ENCODE assay signal across 34 cellular contexts in the genomic region with DNA sequence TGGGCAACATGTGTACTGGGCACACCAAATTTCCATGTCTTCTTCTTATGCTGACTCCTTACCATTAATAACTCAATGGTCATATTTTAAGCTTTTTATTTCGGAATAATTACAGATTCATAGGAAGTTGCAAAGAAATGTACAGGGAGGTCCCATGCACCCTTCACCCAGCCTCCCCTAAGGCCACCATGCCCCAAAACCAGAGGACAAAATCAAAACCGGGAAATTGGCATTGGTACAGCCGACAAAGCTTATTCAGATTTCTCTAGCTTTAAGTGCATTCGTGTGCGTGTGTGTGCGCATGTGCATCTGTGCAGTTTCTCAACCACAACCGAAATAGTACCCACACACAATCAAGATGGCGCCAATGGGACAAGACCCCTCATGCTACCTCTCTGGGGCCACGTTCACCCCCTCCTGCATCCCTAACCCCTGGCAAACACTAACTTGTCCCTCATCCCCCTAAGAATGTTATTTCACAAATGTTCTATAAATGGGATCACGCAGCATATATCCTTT. TPM values are rescaled to one million over a fixed set of nuclear protein-coding genes. Genes with fewer than 3 reads are reported as not detected.
"Had no signal": no experiment of that assay in that cellular context is flagged by ENCODE, and none has a peak within 500 bp of the region (broad histone marks: within the 10 kb centered on the region; RNA-seq: fewer than 3 reads in every experiment).

No MANE protein-coding gene starts in this region.

- H3K4me3 Mint-ChIP-seq: activated B cell treated with CpG ODN at 0.5 μM for 24 hours; activated CD8-positive, alpha-beta T cell treated with anti-CD3 and anti-CD28 coated beads for 36 hours; activated naive CD8-positive, alpha-beta T cell treated with anti-CD3 and anti-CD28 coated beads for 36 hours; activated T-cell treated with anti-CD3 and anti-CD28 coated beads, Interleukin-2, amount 50 U/mL, for 4 hours; activated T-helper 17 cell treated with anti-CD3 and anti-CD28 coated beads, Interleukin-2, amount 50 U/mL, for 72 hours; brain; effector memory CD8-positive, alpha-beta T cell; T-helper 1 cell treated with Interleukin-12 subunit alpha and Interleukin-12 subunit beta and Interleukin-4 antibody, amounts not matched to agents 30 μg/mL and 1 μg/mL, for 36 hours; T-helper 2 cell treated with Interferon-gamma antibody and Interleukin-4, amounts not matched to agents 5 μg/mL and 100 μg/mL, for 36 hours had no signal

- H3K27me3 Mint-ChIP-seq: activated CD8-positive, alpha-beta T cell treated with anti-CD3 and anti-CD28 coated beads for 36 hours; activated naive CD8-positive, alpha-beta T cell treated with anti-CD3 and anti-CD28 coated beads for 36 hours; activated T-helper 17 cell treated with anti-CD3 and anti-CD28 coated beads, Interleukin-2, amount 50 U/mL, for 72 hours; effector memory CD8-positive, alpha-beta T cell had no signal

- H3K9me3 Mint-ChIP-seq: activated B cell treated with CpG ODN at 0.5 μM for 24 hours; activated CD8-positive, alpha-beta T cell treated with anti-CD3 and anti-CD28 coated beads for 36 hours; activated naive CD8-positive, alpha-beta T cell treated with anti-CD3 and anti-CD28 coated beads for 36 hours; activated T-cell treated with anti-CD3 and anti-CD28 coated beads, Interleukin-2, amount 50 U/mL, for 4 hours; activated T-helper 17 cell treated with anti-CD3 and anti-CD28 coated beads, Interleukin-2, amount 50 U/mL, for 72 hours; T-helper 1 cell treated with Interleukin-12 subunit alpha and Interleukin-12 subunit beta and Interleukin-4 antibody, amounts not matched to agents 30 μg/mL and 1 μg/mL, for 36 hours; T-helper 2 cell treated with Interferon-gamma antibody and Interleukin-4, amounts not matched to agents 5 μg/mL and 100 μg/mL, for 36 hours had no signal

- H3K36me3 ChIP-seq: ascending aorta, breast epithelium, cardiac muscle cell, esophagus muscularis mucosa, gastrocnemius medialis, heart left ventricle, WERI-Rb-1 had no signal

- DNase-seq: activated B cell treated with CpG ODN at 0.5 μM for 24 hours; activated CD4-positive, alpha-beta T cell treated with anti-CD3 and anti-CD28 coated beads for 48 hours; activated CD4-positive, alpha-beta T cell treated with anti-CD3 and anti-CD28 coated beads, Interleukin-2, amount 50 U/mL, for 1 hour; activated CD4-positive, alpha-beta T cell treated with anti-CD3 and anti-CD28 coated beads, Interleukin-2, amount 50 U/mL, for 48 hours; activated CD8-positive, alpha-beta memory T cell treated with anti-CD3 and anti-CD28 coated beads for 24 hours; activated CD8-positive, alpha-beta T cell treated with anti-CD3 and anti-CD28 coated beads for 36 hours; activated effector memory CD4-positive, alpha-beta T cell treated with Interleukin-2 at 50 U/mL for 16 hours; activated gamma-delta T cell treated with Interleukin-2 at 50 U/mL for 16 hours; activated naive CD4-positive, alpha-beta T cell treated with anti-CD3 and anti-CD28 coated beads, Interleukin-2, amount 50 U/mL, for 16 hours; activated naive CD4-positive, alpha-beta T cell treated with Interleukin-2 at 50 U/mL for 16 hours; activated naive CD8-positive, alpha-beta T cell treated with anti-CD3 and anti-CD28 coated beads for 36 hours; activated T-cell treated with anti-CD3 and anti-CD28 coated beads, Interleukin-2, amount 50 U/mL, for 4 hours; central memory CD4-positive, alpha-beta T cell; cerebellar nuclear complex; dermis blood vessel endothelial cell; effector CD4-positive, alpha-beta T cell; effector memory CD8-positive, alpha-beta T cell; erythroblast; foreskin keratinocyte; gastrocnemius medialis; glutamatergic neuron; heart left ventricle; T1000; WERI-Rb-1 had no signal

- H3K4me3 ChIP-seq: ascending aorta, breast epithelium, cardiac muscle cell, coronary artery, esophagus muscularis mucosa, gastrocnemius medialis, heart left ventricle had no signal

- H3K27me3 ChIP-seq: ascending aorta, breast epithelium, esophagus muscularis mucosa, foreskin keratinocyte, gastrocnemius medialis had no signal

- H3K36me3 Mint-ChIP-seq: brain had no signal

- ATAC-seq: activated CD4-positive, CD25-positive, alpha-beta regulatory T cell treated with anti-CD3 and anti-CD28 coated beads, Interleukin-2, amount 50 U/mL, for 24 hours; activated CD8-positive, alpha-beta T cell treated with anti-CD3 and anti-CD28 coated beads for 36 hours; activated T-cell treated with anti-CD3 and anti-CD28 coated beads, Interleukin-2, amount 50 U/mL, for 4 hours; activated T-helper 17 cell treated with anti-CD3 and anti-CD28 coated beads, Interleukin-2, amount 50 U/mL, for 72 hours; effector memory CD8-positive, alpha-beta T cell; foreskin keratinocyte; gastrocnemius medialis; heart left ventricle had no signal

- H3K27ac Mint-ChIP-seq: activated B cell treated with CpG ODN at 0.5 μM for 24 hours; activated CD8-positive, alpha-beta T cell treated with anti-CD3 and anti-CD28 coated beads for 36 hours; activated T-helper 17 cell treated with anti-CD3 and anti-CD28 coated beads, Interleukin-2, amount 50 U/mL, for 72 hours; brain; effector memory CD8-positive, alpha-beta T cell; T-helper 1 cell treated with Interleukin-12 subunit alpha and Interleukin-12 subunit beta and Interleukin-4 antibody, amounts not matched to agents 30 μg/mL and 1 μg/mL, for 36 hours; T-helper 2 cell treated with Interferon-gamma antibody and Interleukin-4, amounts not matched to agents 5 μg/mL and 100 μg/mL, for 36 hours had no signal

- H3K4me1 ChIP-seq: breast epithelium, foreskin keratinocyte had no signal

- H3K9me3 ChIP-seq: ascending aorta, breast epithelium, esophagus muscularis mucosa, gastrocnemius medialis, heart left ventricle had no signal

RNA-seq across cellular contexts. Expression of a gene that starts 23.4 kb away (rescaled TPM):
- total RNA-seq: activated B cell treated with CpG ODN at 0.5 μM for 24 hours, cardiac muscle cell, foreskin keratinocyte had no signal
